In genomic region chr11:91585035-91585801, GRCh38 we compare ENCODE assay signal across 17 cellular contexts.
A peak's percentile ranks its signal among the peaks of the same experiment; 100 is the strongest.
DNase-seq lines count a peak whose midpoint lies in the region; ATAC-seq and TF ChIP-seq lines count a peak whose summit lies in the region.
"Had no signal": no experiment of that assay in that cellular context is flagged by ENCODE, and none has a peak within 500 bp of the region (broad histone marks: within the 10 kb centered on the region; RNA-seq: fewer than 3 reads in every experiment).

No MANE protein-coding gene starts in this region.

- H2AFZ ChIP-seq in GM23338 = peak overlapping the region; percentile 13; the same call in 1 of the 2 replicates
- H2AFZ ChIP-seq: GM23248 had no signal

- H3K4me1 Mint-ChIP-seq in GM23338 (no peaks in the 10 kb centered on the region), type B pancreatic cell (ENCODE audit: unreplicated experiment) (no peaks in the 10 kb centered on the region)
- H3K4me1 Mint-ChIP-seq: B cell had no signal

- H3K27me3 ChIP-seq in BLaER1 (no peaks in the 10 kb centered on the region), GM23338 (ENCODE audit: insufficient read depth) (no peaks in the 10 kb centered on the region)

- no peaks in the 10 kb centered on the region for H3F3A ChIP-seq in GM23338 (replicated peaks; ENCODE audit: low read depth)

- H3K4me3 Mint-ChIP-seq in GM23338 = no peak overlapping the region
- H3K4me3 Mint-ChIP-seq in type B pancreatic cell = no peak overlapping the region
- H3K4me3 Mint-ChIP-seq: B cell; CD4-positive, alpha-beta T cell had no signal

- H3K36me3 ChIP-seq in BLaER1 (no peaks in the 10 kb centered on the region), GM23338 (ENCODE audit: insufficient read depth) (no peaks in the 10 kb centered on the region)

- H4K20me1 ChIP-seq in BLaER1 (no peaks in the 10 kb centered on the region), GM23338 (replicated peaks; ENCODE audit: insufficient read depth) (no peaks in the 10 kb centered on the region)

- H3K4me1 ChIP-seq in BLaER1 = peaks cover 12% of the 10 kb centered on the region
- H3K4me1 ChIP-seq in GM23338 (ENCODE audit: insufficient read depth) = no peaks in the 10 kb centered on the region
- H3K4me1 ChIP-seq: Caco-2 had no signal

- ATAC-seq in GM23338 = no peak
- no peak for ATAC-seq in HG03045 (IDR thresholded peaks at IDR 0.05; ENCODE audit: unreplicated experiment)
- ATAC-seq in GM21390 (IDR thresholded peaks at IDR 0.05; ENCODE audit: unreplicated experiment) = no peak
- ATAC-seq: HCT116 had no signal

- no peaks in the 10 kb centered on the region; the same call in 2 of the 3 replicates for H3K36me3 Mint-ChIP-seq in GM23338 (ENCODE audit: low read depth)
- no peaks in the 10 kb centered on the region for H3K36me3 Mint-ChIP-seq in type B pancreatic cell

- DNase-seq in GM23338 (ENCODE audit: low spot score) (no peak), OCI-M1 (lab: John Stamatoyannopoulos, UW) (peak; percentile 71), superior temporal gyrus (ENCODE audit: extremely low spot score) (peak; percentile 15), type B pancreatic cell (ENCODE audit: extremely low spot score, unreplicated experiment) (no peak)
- DNase-seq: 8988T; Caco-2; CD4-positive, alpha-beta T cell; GDM1; GM23248; H7; KG1 had no signal

- no peak overlapping the region for H3K9ac ChIP-seq in BLaER1
- H3K9ac ChIP-seq: GM23248 had no signal

- peaks cover 7% of the 10 kb centered on the region for H3K9me3 ChIP-seq in BLaER1
- H3K9me3 ChIP-seq: Caco-2 had no signal

- peak overlapping the region; percentile 26; the same call in 1 of the 2 replicates for H3K4me2 ChIP-seq in BLaER1
- no peak overlapping the region for H3K4me2 ChIP-seq in GM23338

- peaks cover 23% of the 10 kb centered on the region for H3K9me3 Mint-ChIP-seq in GM23338
- H3K9me3 Mint-ChIP-seq in type B pancreatic cell = peaks cover 17% of the 10 kb centered on the region

- no peak for TF ChIP-seq CTCF in GM23338 (conservative IDR thresholded peaks at IDR 0.05; ENCODE audit: low read depth in 2 of 2)
- TF ChIP-seq CTCF in type B pancreatic cell (conservative IDR thresholded peaks at IDR 0.05) = no peak

- H3K27me3 Mint-ChIP-seq in GM23338 (ENCODE audit: insufficient read depth, low read depth, poor library complexity) = no peaks in the 10 kb centered on the region
- H3K27me3 Mint-ChIP-seq in type B pancreatic cell = no peaks in the 10 kb centered on the region
- H3K27me3 Mint-ChIP-seq: B cell; CD4-positive, alpha-beta T cell had no signal

- H3K9me2 ChIP-seq in GM23338 (ENCODE audit: insufficient read depth) = no peaks in the 10 kb centered on the region

- H3K4me3 ChIP-seq in BLaER1 (no peak overlapping the region), GM23338 (no peak overlapping the region)
- H3K4me3 ChIP-seq: GM23248 had no signal

- H3K27ac ChIP-seq in BLaER1 = no peak overlapping the region
- H3K27ac ChIP-seq in GM23338 (ENCODE audit: low read depth) = no peak overlapping the region
- H3K27ac ChIP-seq: C4-2B, GM23248 had no signal

- no peaks in the 10 kb centered on the region for H3K79me2 ChIP-seq in GM23338 (replicated peaks; ENCODE audit: insufficient read depth)

- H3K27ac Mint-ChIP-seq in GM23338 (no peak overlapping the region), type B pancreatic cell (no peak overlapping the region)
- H3K27ac Mint-ChIP-seq: B cell; CD4-positive, alpha-beta T cell had no signal

TF ChIP-seq in GM23338, 12 proteins besides CTCF, POLR2A, EP300 and RAD21 (continues in another document):
- TF ChIP-seq CREB1 (CRISPR knock-in tag; IDR thresholded peaks at IDR 0.05; ENCODE audit: low read depth) = no peak
- no peak for TF ChIP-seq REST (IDR thresholded peaks at IDR 0.05; ENCODE audit: unreplicated experiment)
- TF ChIP-seq EZH2phosphoT487 (IDR thresholded peaks at IDR 0.05; ENCODE audit: unreplicated experiment) = no peak
- no peak for TF ChIP-seq ETS1 (IDR thresholded peaks at IDR 0.05)
- TF ChIP-seq EZH2 (IDR thresholded peaks at IDR 0.05; ENCODE audit: low read depth, unreplicated experiment) = no peak

Comparison
In these comparisons a context has a peak if more than half of its experiments do, and no peak if none do; other contexts are left out.
1. DNase-seq: peak in OCI-M1 (single experiment) and superior temporal gyrus (single experiment); none in GM23338 (single experiment) and type B pancreatic cell (single experiment).